Comparison of ENCODE assay signal across 26 cellular contexts in genomic region chr2:235212501-235212900, GRCh38.
"Had no signal": no experiment of that assay in that cellular context is flagged by ENCODE, and none has a peak within 500 bp of the region (broad histone marks: within the 10 kb centered on the region; RNA-seq: fewer than 3 reads in every experiment).

No MANE protein-coding gene starts in this region.

- H3K9me3 ChIP-seq: Peyer's patch, SJSA1 had no signal

- H3K27ac ChIP-seq: brain microvascular endothelial cell, Peyer's patch, SJSA1 had no signal

- DNase-seq: activated CD4-positive, alpha-beta T cell treated with anti-CD3 and anti-CD28 coated beads, Interleukin-2, amount 10 ng/mL, durations not matched to agents 24 days and 14 days; activated CD4-positive, alpha-beta T cell treated with anti-CD3 and anti-CD28 coated beads, Interleukin-2, amount 50 U/mL, for 4 hours; activated CD8-positive, alpha-beta T cell treated with anti-CD3 and anti-CD28 coated beads for 36 hours; activated effector memory CD4-positive, alpha-beta T cell treated with Interleukin-2 at 50 U/mL for 16 hours; activated naive CD4-positive, alpha-beta T cell treated with anti-CD3 and anti-CD28 coated beads, Interleukin-2, amount 50 U/mL, for 16 hours; activated naive CD8-positive, alpha-beta T cell treated with anti-CD3 and anti-CD28 coated beads for 36 hours; activated T-cell treated with anti-CD3 and anti-CD28 coated beads, Interleukin-2, amount 50 U/mL, for 24 hours; amniotic stem cell; aorta; brain microvascular endothelial cell; central memory CD4-positive, alpha-beta T cell; Karpas-422; KBM-7; NCI-H1105 treated with DMSO at 0.1 percent for 48 hours; NCI-H1436 treated with DMSO at 0.1 percent for 48 hours; NCI-H1694 treated with DMSO at 0.1 percent for 48 hours; NCI-H2029; NCI-H345; NCI-H524 treated with DMSO at 0.1 percent for 48 hours; NCI-H774; PC-3; Peyer's patch; RPMI8226; SHP77 treated with DMSO at 0.1 percent for 48 hours; T1000 had no signal

- H3K36me3 ChIP-seq: brain microvascular endothelial cell, Peyer's patch, SJSA1 had no signal

- H3K27me3 ChIP-seq: brain microvascular endothelial cell, Peyer's patch, SJSA1 had no signal

- ATAC-seq: activated CD8-positive, alpha-beta T cell treated with anti-CD3 and anti-CD28 coated beads for 36 hours; PC-3 had no signal

- H3K4me3 ChIP-seq: Peyer's patch, SJSA1 had no signal

- H3K4me1 ChIP-seq: Peyer's patch had no signal
